11 cellular contexts compared by ENCODE assay signal in genomic region chr22:19004471-19004870, GRCh38.
"Had no signal": no experiment of that assay in that cellular context is flagged by ENCODE, and none has a peak within 500 bp of the region (broad histone marks: within the 10 kb centered on the region; RNA-seq: fewer than 3 reads in every experiment).

No MANE protein-coding gene starts in this region.

- H3K4me2 ChIP-seq: GM23338 had no signal

- H3K9ac ChIP-seq: GM23248 had no signal

- H3K27ac Mint-ChIP-seq: GM23338, H9, HFFc6 had no signal

- H3K36me3 ChIP-seq: HAP-1 had no signal

- DNase-seq: GM23248, GOT3, H7, H9, HCEC 1CT, HFFc6 had no signal

- H3K4me1 ChIP-seq: HAP-1 had no signal

- H3K4me1 Mint-ChIP-seq: GM23338, H9 had no signal

- H3K9me3 ChIP-seq: HAP-1 had no signal

- FAIRE-seq: H1, H54 had no signal

- H3K9me3 Mint-ChIP-seq: GM23338, HFFc6 had no signal

- H3K27ac ChIP-seq: GM23248 had no signal

- H2AFZ ChIP-seq: GM23248, GM23338 had no signal

- ATAC-seq: GM23338, HCT116 had no signal

- H3K4me3 ChIP-seq: GM23248, GM23338, HAP-1 had no signal

- H3K4me3 Mint-ChIP-seq: GM23338, H9, HFFc6 had no signal
